ENCODE assay signal across 11 cellular contexts in genomic region chr2:71547616-71548285, GRCh38.
DNase-seq lines count a peak whose midpoint lies in the region; ATAC-seq, FAIRE-seq and TF ChIP-seq lines count a peak whose summit lies in the region.
"Had no signal": no experiment of that assay in that cellular context is flagged by ENCODE, and none has a peak within 500 bp of the region (broad histone marks: within the 10 kb centered on the region; RNA-seq: fewer than 3 reads in every experiment).

No MANE protein-coding gene starts in this region.

- H3K9ac ChIP-seq in astrocyte (ENCODE audit: low read length): no peak overlapping the region
- H3K9ac ChIP-seq: BLaER1 had no signal

- H3K27me3 ChIP-seq in astrocyte (ENCODE audit: insufficient read depth, low read length) (peaks cover 8% of the 10 kb centered on the region), osteoblast (ENCODE audit: insufficient read depth, low read length) (peaks cover 39% of the 10 kb centered on the region), aorta (ENCODE audit: control insufficient read depth in 1 of 2, insufficient read depth in 2 of 2, low read length in 1 of 2) (no peaks in the 10 kb centered on the region)
- H3K27me3 ChIP-seq: BLaER1 had no signal

- H4K20me1 ChIP-seq in astrocyte (ENCODE audit: insufficient read depth, low read length) (no peaks in the 10 kb centered on the region), osteoblast (ENCODE audit: insufficient read depth, low read length) (no peaks in the 10 kb centered on the region)
- H4K20me1 ChIP-seq: BLaER1 had no signal

- H3K4me2 ChIP-seq in astrocyte (ENCODE audit: low read length) (no peak overlapping the region), osteoblast (ENCODE audit: insufficient read depth, low read length) (no peak overlapping the region)
- H3K4me2 ChIP-seq: BLaER1 had no signal

- POLR2A ChIA-PET in activated naive CD8-positive, alpha-beta T cell treated with anti-CD3 and anti-CD28 coated beads, Interleukin-2, amount 10 ng/mL, durations not matched to agents 7 days and 5 days (lab: Charles Lee): no interaction called here

- no peak overlapping the region for H3K4me3 ChIP-seq in astrocyte (ENCODE audit: insufficient read depth, low read depth, low read length)
- no peak overlapping the region for H3K4me3 ChIP-seq in osteoblast (ENCODE audit: insufficient read depth, low read length)
- no peak overlapping the region for H3K4me3 ChIP-seq in aorta (ENCODE audit: low read length in 2 of 2)
- H3K4me3 ChIP-seq: BLaER1 had no signal

- H3K27me3 Mint-ChIP-seq in activated naive CD8-positive, alpha-beta T cell treated with anti-CD3 and anti-CD28 coated beads, Interleukin-2, amount 10 ng/mL, durations not matched to agents 7 days and 5 days: peaks cover 3% of the 10 kb centered on the region
- H3K27me3 Mint-ChIP-seq in activated naive CD8-positive, alpha-beta T cell treated with anti-CD3 and anti-CD28 coated beads, Interleukin-2, amount 50 U/mL, for 24 hours: peaks cover 13% of the 10 kb centered on the region
- H3K27me3 Mint-ChIP-seq in astrocyte (ENCODE audit: low read depth, unreplicated experiment): peaks cover 29% of the 10 kb centered on the region

- H3K36me3 Mint-ChIP-seq in activated naive CD8-positive, alpha-beta T cell treated with anti-CD3 and anti-CD28 coated beads, Interleukin-2, amount 10 ng/mL, durations not matched to agents 7 days and 5 days: no peaks in the 10 kb centered on the region
- no peaks in the 10 kb centered on the region for H3K36me3 Mint-ChIP-seq in activated naive CD8-positive, alpha-beta T cell treated with anti-CD3 and anti-CD28 coated beads, Interleukin-2, amount 50 U/mL, for 24 hours (ENCODE audit: low read depth)
- peaks cover 47% of the 10 kb centered on the region for H3K36me3 Mint-ChIP-seq in astrocyte (ENCODE audit: low read depth, unreplicated experiment)

- DNase-seq in activated naive CD8-positive, alpha-beta T cell treated with anti-CD3 and anti-CD28 coated beads, Interleukin-2, amount 10 ng/mL, durations not matched to agents 7 days and 5 days: peak; percentile 14
- DNase-seq in activated naive CD8-positive, alpha-beta T cell treated with anti-CD3 and anti-CD28 coated beads, Interleukin-2, amount 50 U/mL, for 24 hours: no peak
- DNase-seq in astrocyte (ENCODE audit: low read depth): no peak
- DNase-seq in osteoblast (ENCODE audit: insufficient read length, low spot score, missing footprints): peak; percentile 60
- DNase-seq in aorta: peak; percentile 12 to 37
- no peak for DNase-seq in DMS79 (lab: John Stamatoyannopoulos, UW)
- DNase-seq: GOT3 had no signal

- H2AFZ ChIP-seq in astrocyte (ENCODE audit: low read depth, low read length): no peak overlapping the region
- no peak overlapping the region for H2AFZ ChIP-seq in osteoblast (ENCODE audit: low read length)

- no peak for FAIRE-seq in astrocyte (lab: Jason Lieb, UNC)

- H3K79me2 ChIP-seq in astrocyte (ENCODE audit: insufficient read depth, low read length) (no peaks in the 10 kb centered on the region), osteoblast (ENCODE audit: insufficient read depth, low read length) (no peaks in the 10 kb centered on the region)

- H3K27ac ChIP-seq in astrocyte (ENCODE audit: low read depth, low read length) (no peak overlapping the region), osteoblast (ENCODE audit: low read depth, low read length) (no peak overlapping the region), aorta (ENCODE audit: low read depth in 1 of 2, low read length in 2 of 2) (no peak overlapping the region)
- H3K27ac ChIP-seq: BLaER1 had no signal

- no peak overlapping the region for H3K4me3 Mint-ChIP-seq in activated naive CD8-positive, alpha-beta T cell treated with anti-CD3 and anti-CD28 coated beads, Interleukin-2, amount 10 ng/mL, durations not matched to agents 7 days and 5 days
- H3K4me3 Mint-ChIP-seq in activated naive CD8-positive, alpha-beta T cell treated with anti-CD3 and anti-CD28 coated beads, Interleukin-2, amount 50 U/mL, for 24 hours: no peak overlapping the region
- no peak overlapping the region for H3K4me3 Mint-ChIP-seq in astrocyte (ENCODE audit: unreplicated experiment)
- H3K4me3 Mint-ChIP-seq: CD4-positive, CD25-positive, alpha-beta regulatory T cell; H9 had no signal

- no peak overlapping the region for H3K27ac Mint-ChIP-seq in activated naive CD8-positive, alpha-beta T cell treated with anti-CD3 and anti-CD28 coated beads, Interleukin-2, amount 10 ng/mL, durations not matched to agents 7 days and 5 days
- H3K27ac Mint-ChIP-seq in activated naive CD8-positive, alpha-beta T cell treated with anti-CD3 and anti-CD28 coated beads, Interleukin-2, amount 50 U/mL, for 24 hours: no peak overlapping the region
- H3K27ac Mint-ChIP-seq in astrocyte (ENCODE audit: unreplicated experiment): peak overlapping the region; percentile 41
- H3K27ac Mint-ChIP-seq: CD4-positive, CD25-positive, alpha-beta regulatory T cell; H9 had no signal

- WGBS in aorta, 2 donors: 92% methylated on average over 13 of the region's 13 CpGs

- H3K9me3 ChIP-seq in astrocyte (ENCODE audit: insufficient read depth, low read depth, low read length) (peaks cover 5% of the 10 kb centered on the region), osteoblast (ENCODE audit: low read depth, low read length) (peaks cover 2% of the 10 kb centered on the region), aorta (ENCODE audit: control insufficient read depth, low read length) (no peaks in the 10 kb centered on the region)

- H3K4me1 Mint-ChIP-seq in activated naive CD8-positive, alpha-beta T cell treated with anti-CD3 and anti-CD28 coated beads, Interleukin-2, amount 10 ng/mL, durations not matched to agents 7 days and 5 days: peaks cover 9% of the 10 kb centered on the region
- H3K4me1 Mint-ChIP-seq in activated naive CD8-positive, alpha-beta T cell treated with anti-CD3 and anti-CD28 coated beads, Interleukin-2, amount 50 U/mL, for 24 hours: peaks cover 10% of the 10 kb centered on the region
- no peaks in the 10 kb centered on the region for H3K4me1 Mint-ChIP-seq in astrocyte (ENCODE audit: low read depth, unreplicated experiment)

- H3K9me3 Mint-ChIP-seq in activated naive CD8-positive, alpha-beta T cell treated with anti-CD3 and anti-CD28 coated beads, Interleukin-2, amount 10 ng/mL, durations not matched to agents 7 days and 5 days: no peaks in the 10 kb centered on the region
- H3K9me3 Mint-ChIP-seq in activated naive CD8-positive, alpha-beta T cell treated with anti-CD3 and anti-CD28 coated beads, Interleukin-2, amount 50 U/mL, for 24 hours: no peaks in the 10 kb centered on the region
- peaks cover 5% of the 10 kb centered on the region for H3K9me3 Mint-ChIP-seq in astrocyte (ENCODE audit: unreplicated experiment)

- ATAC-seq in activated naive CD8-positive, alpha-beta T cell treated with anti-CD3 and anti-CD28 coated beads, Interleukin-2, amount 10 ng/mL, durations not matched to agents 7 days and 5 days (ENCODE audit: low read depth): no peak
- no peak for ATAC-seq in activated naive CD8-positive, alpha-beta T cell treated with anti-CD3 and anti-CD28 coated beads, Interleukin-2, amount 50 U/mL, for 24 hours
- ATAC-seq in aorta (ENCODE audit: low FRiP score) (no peak), HG03196 (IDR thresholded peaks at IDR 0.05; ENCODE audit: unreplicated experiment) (no peak)

- intact Hi-C loops in aorta (cut with DNase I): loop anchor here (2.0 to 10.0 kb wide), 8 partner anchors 55 to 1027 kb away; no protein-coding TSS in a partner anchor

- TF ChIP-seq CTCF in astrocyte (IDR thresholded peaks at IDR 0.05; ENCODE audit: insufficient read depth, low read depth, low read length) (no peak), osteoblast (IDR thresholded peaks at IDR 0.05; ENCODE audit: extremely low read depth, low read depth, low read length) (no peak)

- H3K4me1 ChIP-seq in astrocyte (ENCODE audit: insufficient read depth, low read length) (no peaks in the 10 kb centered on the region), osteoblast (ENCODE audit: insufficient read depth, low read length) (no peaks in the 10 kb centered on the region), aorta (ENCODE audit: control insufficient read depth in 1 of 2, insufficient read depth in 2 of 2, low read length in 2 of 2) (no peaks in the 10 kb centered on the region)

- H3K36me3 ChIP-seq in astrocyte (ENCODE audit: insufficient read depth, low read length) (no peaks in the 10 kb centered on the region), osteoblast (ENCODE audit: insufficient read depth, low read length) (no peaks in the 10 kb centered on the region), aorta (ENCODE audit: control insufficient read depth in 1 of 2, insufficient read depth in 2 of 2, low read length in 1 of 2) (no peaks in the 10 kb centered on the region)
- H3K36me3 ChIP-seq: BLaER1 had no signal

Comparison
In these comparisons a context has a peak if more than half of its experiments do, and no peak if none do; other contexts are left out.
1. DNase-seq: peak in activated naive CD8-positive, alpha-beta T cell treated with anti-CD3 and anti-CD28 coated beads, Interleukin-2, amount 10 ng/mL, durations not matched to agents 7 days and 5 days (single experiment), osteoblast (single experiment) and aorta (2 of 2); none in activated naive CD8-positive, alpha-beta T cell treated with anti-CD3 and anti-CD28 coated beads, Interleukin-2, amount 50 U/mL, for 24 hours (single experiment), astrocyte (single experiment) and DMS79 (single experiment).